ENCODE assay signal across 1 cellular context in the genomic region with DNA sequence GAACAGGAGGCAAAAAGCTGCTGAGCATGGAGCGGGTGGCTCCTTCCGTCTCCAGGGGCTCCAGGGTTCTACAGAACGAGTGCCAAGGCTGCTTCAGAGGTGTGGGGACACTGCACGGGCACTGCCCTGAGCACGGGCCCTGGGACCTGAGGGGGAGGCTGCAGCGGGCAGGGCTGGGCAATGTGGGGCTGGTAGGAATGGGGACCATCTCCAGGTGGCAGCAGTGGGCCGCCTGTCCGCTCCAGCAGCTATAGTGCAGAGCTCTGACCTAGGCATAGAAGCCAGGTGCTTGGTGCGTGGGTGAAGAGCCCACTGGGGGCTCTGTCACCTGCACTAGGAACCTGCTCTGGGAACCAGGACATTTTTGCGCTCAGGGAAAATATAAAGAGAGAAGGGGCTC.
TF ChIP-seq lines count a peak whose summit lies in the region.

No MANE protein-coding gene starts in this region.

TF ChIP-seq in HepG2, 621 proteins besides CTCF, POLR2A, EP300 and RAD21:
- TF ChIP-seq SRSF1 (optimal IDR thresholded peaks at IDR 0.05; ENCODE audit: low read depth, low read length) (no peak), HNRNPLL (IDR thresholded peaks at IDR 0.05; ENCODE audit: low read depth, low read length, poor library complexity, severe bottlenecking) (peak; percentile 18), ZNF24 (IDR thresholded peaks at IDR 0.05) (no peak), HNRNPL (IDR thresholded peaks at IDR 0.05; ENCODE audit: low read depth, low read length) (0 out of 2 replicates have a peak, but pooled peaks have one; percentile 40), TP53 (CRISPR knock-in tag; conservative IDR thresholded peaks at IDR 0.05) (no peak), NFE2L1 (CRISPR knock-in tag; IDR thresholded peaks at IDR 0.05; ENCODE audit: borderline replicate concordance) (no peak), STAG1 (CRISPR knock-in tag; IDR thresholded peaks at IDR 0.05) (peak; percentile 78), SMAD9 (CRISPR knock-in tag; IDR thresholded peaks at IDR 0.05) (no peak), ZNF775 (CRISPR knock-in tag; IDR thresholded peaks at IDR 0.05; ENCODE audit: borderline replicate concordance) (no peak), EZH2 (conservative IDR thresholded peaks at IDR 0.05; ENCODE audit: low read depth, low read length) (no peak), CENPT (CRISPR knock-in tag; IDR thresholded peaks at IDR 0.05; ENCODE audit: low read depth) (no peak), RARA (CRISPR knock-in tag; IDR thresholded peaks at IDR 0.05) (no peak), SMC3 (IDR thresholded peaks at IDR 0.05; ENCODE audit: low read length) (peak; percentile 42), ZNF687 (CRISPR knock-in tag; IDR thresholded peaks at IDR 0.05) (0 out of 2 replicates have a peak, but pooled peaks have one; percentile 14), SPEN (CRISPR knock-in tag; IDR thresholded peaks at IDR 0.05; ENCODE audit: low read depth) (no peak), ZNF530 (CRISPR knock-in tag; IDR thresholded peaks at IDR 0.05; ENCODE audit: low read depth) (no peak)
